In the genomic region with DNA sequence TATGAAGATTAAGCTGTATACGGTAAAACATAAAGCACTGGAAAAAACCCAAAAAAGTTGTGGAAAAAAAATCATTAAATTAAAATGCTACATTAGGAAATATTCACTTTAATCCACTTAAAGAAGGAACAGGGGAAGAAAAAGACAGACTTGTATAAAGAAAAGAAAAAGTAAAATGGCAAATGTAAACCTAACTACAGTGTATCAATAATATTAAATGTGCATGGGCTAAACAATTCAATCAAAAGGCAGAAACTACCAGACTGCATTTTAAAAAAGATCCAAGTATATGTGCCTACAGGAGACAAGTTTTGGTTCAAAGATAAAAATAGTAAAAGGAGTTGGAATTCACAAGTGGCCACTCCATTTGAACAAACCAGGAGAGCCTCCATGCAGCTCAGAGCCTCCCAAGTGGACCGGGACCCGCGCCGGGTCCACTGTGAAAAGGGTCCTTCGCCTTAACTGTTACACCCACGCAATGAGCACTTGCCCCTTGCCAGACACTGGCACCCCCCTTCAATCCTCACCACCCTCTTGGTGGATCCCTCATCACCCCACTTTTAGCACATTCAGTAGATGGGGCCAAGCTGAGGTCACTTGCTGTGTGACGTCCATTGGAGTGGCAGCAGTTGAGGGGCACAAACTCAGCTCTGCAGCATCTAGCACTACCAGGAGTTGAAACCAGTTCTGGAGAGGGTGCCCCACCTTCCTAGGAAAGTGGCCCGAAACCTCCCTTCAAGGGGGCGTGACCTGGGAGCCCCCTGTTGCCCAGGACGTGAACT, we compare ENCODE assay signal across 8 cellular contexts. TPM values are rescaled to one million over a fixed set of nuclear protein-coding genes. Genes with fewer than 3 reads are reported as not detected.
DNase-seq lines count a peak whose midpoint lies in the region; ATAC-seq, FAIRE-seq and TF ChIP-seq lines count a peak whose summit lies in the region.

No MANE protein-coding gene starts in this region.

- ATAC-seq in SK-N-SH treated with all-trans-retinoic acid at 6 μM for 48 hours: no peak
- ATAC-seq in Panc1: no peak
- ATAC-seq in GM19397 (IDR thresholded peaks at IDR 0.05; ENCODE audit: unreplicated experiment): no peak
- ATAC-seq in HG02981 (IDR thresholded peaks at IDR 0.05; ENCODE audit: unreplicated experiment): no peak

- peak overlapping the region; percentile 100 for H3K4me2 ChIP-seq in SK-N-SH
- H3K4me2 ChIP-seq in osteoblast (ENCODE audit: insufficient read depth, low read length): peak overlapping the region; percentile 86

- intact Hi-C loops in Panc1 (cut with micrococcal nuclease; ENCODE audit: unreplicated experiment): no loop called here

- H3F3A ChIP-seq in SK-N-SH (replicated peaks; ENCODE audit: insufficient read depth): no peaks in the 10 kb centered on the region

- in situ Hi-C loops in Panc1 (cut with HindIII; ENCODE audit: low pct_unique_long_range_greater_than_20kb, low sequenced_read_pairs): no loop called here

- TF ChIP-seq RAD21 in SK-N-SH (IDR thresholded peaks at IDR 0.05; ENCODE audit: low read length): no peak

- H4K20me1 ChIP-seq in SK-N-SH (ENCODE audit: insufficient read depth) (0 out of 2 replicates have a peak, but pooled peaks cover 9% of the 10 kb centered on the region), osteoblast (ENCODE audit: insufficient read depth, low read length) (peaks cover 22% of the 10 kb centered on the region)

- H3K36me3 ChIP-seq in SK-N-SH (replicated peaks in 1 of 2; ENCODE audit: control insufficient read depth in 1 of 2, insufficient read depth in 2 of 2, low read length in 1 of 2): peaks cover 2 to 12% of the 10 kb centered on the region in 2 experiments
- H3K36me3 ChIP-seq in Panc1 (ENCODE audit: control insufficient read depth, insufficient read depth, low read length): no peaks in the 10 kb centered on the region; the same call in 1 of the 2 replicates
- H3K36me3 ChIP-seq in osteoblast (ENCODE audit: insufficient read depth, low read length): no peaks in the 10 kb centered on the region

- H3K79me2 ChIP-seq in SK-N-SH (ENCODE audit: insufficient read depth): peaks cover 57% of the 10 kb centered on the region
- peaks cover 55% of the 10 kb centered on the region for H3K79me2 ChIP-seq in osteoblast (ENCODE audit: insufficient read depth, low read length)

- H3K4me3 ChIP-seq in SK-N-SH (ENCODE audit: low read depth in 2 of 2, low read length in 1 of 2) (peak overlapping the region; percentile 90 to 95), Panc1 (ENCODE audit: low read depth in 2 of 2, low read length in 2 of 2) (peak overlapping the region; percentile 87 to 96), osteoblast (ENCODE audit: insufficient read depth, low read length) (peak overlapping the region; percentile 96)

- TSS peak; percentile 81 for BruUV-seq in Panc1 (replicated peaks; lab: Mats Ljungman, UMichigan)

- POLR2A ChIA-PET in SK-N-SH (lab: Yijun Ruan, JAX): no interaction called here
- POLR2A ChIA-PET in Panc1 (lab: Charles Lee): interaction anchor here (0.6 to 0.8 kb wide), 2 partner anchors 96 to 1031 kb away, joined by 12 to 15 read pairs; no protein-coding TSS in a partner anchor

- H3K27ac ChIP-seq in SK-N-SH (ENCODE audit: low read depth in 2 of 2, low read length in 1 of 2) (peak overlapping the region; percentile 91 to 97; a peak in 3 of 4 replicates), Panc1 (ENCODE audit: low read length) (peak overlapping the region; percentile 94), osteoblast (ENCODE audit: low read depth, low read length) (peak overlapping the region; percentile 74)

- peak; percentile 29 for FAIRE-seq in endometrium (lab: Jason Lieb, UNC)

- H3K4me1 ChIP-seq in SK-N-SH (ENCODE audit: control insufficient read depth in 1 of 2, insufficient read depth in 2 of 2, low read depth in 1 of 2, low read length in 1 of 2): peaks cover 0 to 18% of the 10 kb centered on the region in 2 experiments; a peak in 1 of 4 replicates
- no peaks in the 10 kb centered on the region for H3K4me1 ChIP-seq in Panc1 (ENCODE audit: control insufficient read depth, insufficient read depth, low read length)
- peaks cover 9% of the 10 kb centered on the region for H3K4me1 ChIP-seq in osteoblast (ENCODE audit: insufficient read depth, low read length)

- H3K27me3 ChIP-seq in SK-N-SH (ENCODE audit: insufficient read depth) (no peaks in the 10 kb centered on the region), Panc1 (ENCODE audit: control insufficient read depth, insufficient read depth, low read length) (no peaks in the 10 kb centered on the region), osteoblast (ENCODE audit: insufficient read depth, low read length) (no peaks in the 10 kb centered on the region)

- H2AFZ ChIP-seq in SK-N-SH (ENCODE audit: low read depth): peak overlapping the region; percentile 63; the same call in 1 of the 2 replicates
- H2AFZ ChIP-seq in osteoblast (ENCODE audit: low read length): peak overlapping the region; percentile 81

- no peaks in the 10 kb centered on the region for H3K9me2 ChIP-seq in SK-N-SH

- CTCF ChIA-PET in SK-N-SH (lab: Yijun Ruan, JAX) (interaction anchor here (0.8 to 2.1 kb wide), 4 partner anchors 41 to 754 kb away, joined by 3 to 5 read pairs (median 4); no protein-coding TSS in a partner anchor), Panc1 (lab: Charles Lee) (no interaction called here)

- TF ChIP-seq CTCF in SK-N-SH (IDR thresholded peaks at IDR 0.05): peak; percentile 33; the same call in 1 of the 2 replicates
- no peak for TF ChIP-seq CTCF in Panc1 (IDR thresholded peaks at IDR 0.05)
- TF ChIP-seq CTCF in osteoblast (IDR thresholded peaks at IDR 0.05; ENCODE audit: extremely low read depth, low read depth, low read length): peak; percentile 24

- H3K9me3 ChIP-seq in SK-N-SH (no peaks in the 10 kb centered on the region), Panc1 (ENCODE audit: control insufficient read depth, insufficient read depth, low read depth, low read length) (no peaks in the 10 kb centered on the region; the same call in 1 of the 2 replicates), osteoblast (ENCODE audit: low read depth, low read length) (no peaks in the 10 kb centered on the region)

- DNase-seq in SK-N-SH: no peak
- no peak for DNase-seq in Panc1 (ENCODE audit: low read depth, low spot score)
- DNase-seq in osteoblast (ENCODE audit: insufficient read length, low spot score, missing footprints): no peak
- no peak for DNase-seq in GM03348 (ENCODE audit: low spot score)

- H3K9ac ChIP-seq in SK-N-SH: peak overlapping the region; percentile 96

- TF ChIP-seq EP300 in SK-N-SH (IDR thresholded peaks at IDR 0.05; ENCODE audit: borderline replicate concordance in 1 of 2, low read depth in 1 of 2, low read length in 1 of 2): no peak

- WGBS in SK-N-SH (ENCODE audit: low lambda C conversion rate): 60% methylated on average over 4 of the region's 11 CpGs

TF ChIP-seq in SK-N-SH, 30 proteins besides CTCF, POLR2A, EP300 and RAD21 (continues in another document):
- no peak for TF ChIP-seq IRF3 (IDR thresholded peaks at IDR 0.05; ENCODE audit: low read depth, low read length)
- TF ChIP-seq, protein P1, sequence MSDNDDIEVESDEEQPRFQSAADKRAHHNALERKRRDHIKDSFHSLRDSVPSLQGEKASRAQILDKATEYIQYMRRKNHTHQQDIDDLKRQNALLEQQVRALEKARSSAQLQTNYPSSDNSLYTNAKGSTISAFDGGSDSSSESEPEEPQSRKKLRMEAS (IDR thresholded peaks at IDR 0.05; ENCODE audit: low read depth): no peak

TF ChIP-seq in SK-N-SH treated with all-trans-retinoic acid at 6 μM for 48 hours, 23 proteins besides CTCF, POLR2A, EP300 and RAD21:
- no peak for TF ChIP-seq TOX (CRISPR knock-in tag; IDR thresholded peaks at IDR 0.05; ENCODE audit: borderline replicate concordance)

RNA-seq across cellular contexts. Expression of gene C1orf174, which starts 0.9 kb away (rescaled TPM):
- polyA plus RNA-seq in SK-N-SH (2012; rRNA removed): 21.4 and 22.8 TPM in 2 replicates
- 17.2 and 19.5 TPM in 2 replicates for polyA plus RNA-seq in SK-N-SH (2012; cell fraction: cytosol; rRNA removed)
- 39.6 and 40.5 TPM in 2 replicates for polyA plus RNA-seq in SK-N-SH (2012; cell fraction: nucleus; rRNA removed)
- total RNA-seq in Panc1 (2021; ENCODE audit: unreplicated experiment): 41.2 TPM
- 25.0 TPM for polyA plus RNA-seq in Panc1 (2012; ENCODE audit: insufficient read length)
- 27.1 and 29.3 TPM in 2 replicates for total RNA-seq in osteoblast

RNA-seq across cellular contexts. Expression of gene DFFB, which starts 41.9 kb away (rescaled TPM):
- 8.2 and 8.9 TPM in 2 replicates for polyA plus RNA-seq in SK-N-SH (2012; rRNA removed)
- 6.0 and 8.2 TPM in 2 replicates for polyA plus RNA-seq in SK-N-SH (2012; cell fraction: cytosol; rRNA removed)
- polyA plus RNA-seq in SK-N-SH (2012; cell fraction: nucleus; rRNA removed): 20.7 and 20.8 TPM in 2 replicates
- 3.0 TPM for total RNA-seq in Panc1 (2021; ENCODE audit: unreplicated experiment)
- polyA plus RNA-seq in Panc1 (2012; ENCODE audit: insufficient read length): 3.0 TPM
- total RNA-seq in osteoblast: 5.1 and 8.3 TPM in 2 replicates

RNA-seq across cellular contexts. Expression of gene CEP104, which starts 42.2 kb away (rescaled TPM):
- polyA plus RNA-seq in SK-N-SH (2012; rRNA removed): 19.2 and 22.7 TPM in 2 replicates
- polyA plus RNA-seq in SK-N-SH (2012; cell fraction: cytosol; rRNA removed): 19.8 and 23.1 TPM in 2 replicates
- 31.2 and 32.1 TPM in 2 replicates for polyA plus RNA-seq in SK-N-SH (2012; cell fraction: nucleus; rRNA removed)
- total RNA-seq in Panc1 (2021; ENCODE audit: unreplicated experiment) (52.0 TPM), osteoblast (21.5 and 21.7 TPM in 2 replicates)
- 45.1 TPM for polyA plus RNA-seq in Panc1 (2012; ENCODE audit: insufficient read length)
